Comparison of ENCODE assay signal across 8 cellular contexts in genomic region chr7:130668258-130669050, GRCh38. TPM values are rescaled to one million over a fixed set of nuclear protein-coding genes. Genes with fewer than 3 reads are reported as not detected.
DNase-seq lines count a peak whose midpoint lies in the region; ATAC-seq and TF ChIP-seq lines count a peak whose summit lies in the region.

TSS of gene COPG2 (minus strand) at chr7:130668748. CDS start at chr7:130668668, 80 bp downstream.

- peak; percentile 97 for ATAC-seq in GM18498 (IDR thresholded peaks at IDR 0.05; ENCODE audit: unreplicated experiment)
- ATAC-seq in HG02798 (IDR thresholded peaks at IDR 0.05; ENCODE audit: poor library complexity, unreplicated experiment): peak; percentile 96
- ATAC-seq in T-helper 17 cell: peak; percentile 90
- ATAC-seq in psoas muscle: peak; percentile 99 to 100 (median 99)

- H3K27me3 ChIP-seq in left ventricle myocardium inferior (ENCODE audit: low read depth): no peaks in the 10 kb centered on the region
- H3K27me3 ChIP-seq in psoas muscle (ENCODE audit: insufficient read depth in 3 of 3, low read length in 2 of 3): no peaks in the 10 kb centered on the region

- H3K4me3 ChIP-seq in left ventricle myocardium inferior (peak within 1 kb of the TSS; percentile 85), psoas muscle (peak within 1 kb of the TSS; percentile 94)

- DNase-seq in NCI-H1436 (lab: John Stamatoyannopoulos, UW): peak; percentile 88
- DNase-seq in T-helper 17 cell: peak; percentile 47 to 60 (median 56)
- DNase-seq in amygdala (lab: John Stamatoyannopoulos, UW): peak; percentile 7 to 87 (median 66)
- peak; percentile 90 for DNase-seq in left ventricle myocardium inferior
- DNase-seq in psoas muscle: peak; percentile 89 to 92
- DNase-seq in ureter (ENCODE audit: low spot score): peak; percentile 80

- TF ChIP-seq CTCF in left ventricle myocardium inferior (IDR thresholded peaks at IDR 0.05; ENCODE audit: borderline replicate concordance) (peak; percentile 26), psoas muscle (IDR thresholded peaks at IDR 0.05) (no peak)

- H3K27ac Mint-ChIP-seq in T-helper 17 cell: peak within 1 kb of the TSS; percentile 70

- H3K4me1 ChIP-seq in left ventricle myocardium inferior: peaks cover 26% of the 10 kb centered on the region
- H3K4me1 ChIP-seq in psoas muscle: peaks cover 6% of the 10 kb centered on the region

- WGBS in psoas muscle, 3 donors: 1% methylated on average over 48 to 98 of the region's 98 CpGs

- intact Hi-C loops in left ventricle myocardium inferior (cut with micrococcal nuclease): no loop called here
- intact Hi-C loops in psoas muscle (cut with DNase I): loop anchor here (5.0 to 10.0 kb wide), 2 partner anchors 286 to 596 kb away; partner anchors contain the start of gene KLHDC10 (in 1 of the 2)

- H3K36me3 ChIP-seq in left ventricle myocardium inferior: peaks cover 6% of the 10 kb centered on the region
- peaks cover 0 to 26% of the 10 kb centered on the region in 2 donors for H3K36me3 ChIP-seq in psoas muscle (ENCODE audit: insufficient read depth in 1 of 2, low read depth in 1 of 2)

- H3K4me3 Mint-ChIP-seq in T-helper 17 cell: peak within 1 kb of the TSS; percentile 89

- H3K4me1 Mint-ChIP-seq in T-helper 17 cell: peaks cover 18% of the 10 kb centered on the region

- H3K9me3 ChIP-seq in T-helper 17 cell (ENCODE audit: control insufficient read depth, low read length, poor library complexity, severe bottlenecking): no peaks in the 10 kb centered on the region
- no peaks in the 10 kb centered on the region for H3K9me3 ChIP-seq in left ventricle myocardium inferior (replicated peaks)
- H3K9me3 ChIP-seq in psoas muscle: no peaks in the 10 kb centered on the region

- H3K27ac ChIP-seq in left ventricle myocardium inferior (replicated peaks): peak within 1 kb of the TSS; percentile 95
- peak within 1 kb of the TSS; percentile 91 for H3K27ac ChIP-seq in psoas muscle

- no peaks in the 10 kb centered on the region for H3K36me3 Mint-ChIP-seq in T-helper 17 cell (ENCODE audit: low read depth)

- H3K27me3 Mint-ChIP-seq in T-helper 17 cell: peaks cover 3% of the 10 kb centered on the region

RNA-seq across cellular contexts. Expression of gene COPG2, which starts in this region (rescaled TPM):
- total RNA-seq in T-helper 17 cell (1 to 10 TPM; 7.6 to 8.7 TPM), left ventricle myocardium inferior (16.9 TPM), psoas muscle (10 to 100 TPM; 13.2 to 21.5 (median 18.3) TPM), ureter (46.1 TPM)
- 10 to 100 TPM in 1 of 3 donors, 1 to 10 TPM in 2; 9.6 to 12.1 (median 10.0) TPM for polyA plus RNA-seq in psoas muscle

Comparison
In these comparisons a context has a peak if more than half of its experiments do, and no peak if none do; other contexts are left out.
1. Peak in every context shown above with its lines: DNase-seq, ATAC-seq, H3K4me3 ChIP-seq and H3K27ac ChIP-seq.